7 cellular contexts compared by ENCODE assay signal in genomic region chr6:84587994-84588696, GRCh38.
A peak's percentile ranks its signal among the peaks of the same experiment; 100 is the strongest.
DNase-seq lines count a peak whose midpoint lies in the region; ATAC-seq and TF ChIP-seq lines count a peak whose summit lies in the region.
"Not testable (repeated sequence)": the region's sequence is repeated elsewhere in the genome, so short reads cannot be mapped to it uniquely, and the experiment has no call there.

No MANE protein-coding gene starts in this region.

- not testable (repeated sequence) for H3K27me3 Mint-ChIP-seq in T-cell; activated CD4-positive, alpha-beta T cell treated with anti-CD3 and anti-CD28 coated beads, Interleukin-2, amount 10 ng/mL, durations not matched to agents 24 days and 14 days; activated T-helper 2 cell treated with anti-CD3 and anti-CD28 coated beads, Interferon-gamma antibody, Interleukin-2, Interleukin-4, amounts not matched to agents 10 μg/mL and 5 μg/mL and 100 μg/mL, durations not matched to agents 14 hours and 24 hours and 36 hours (ENCODE audit: low read depth); nephron progenitor cell (ENCODE audit: low read depth, poor library complexity)
- peaks cover 14% of the 10 kb centered on the region for H3K27me3 Mint-ChIP-seq in dendritic cell treated with granulocyte-macrophage colony-stimulating factor and Interleukin-4, amounts not matched to agents 40 ng/mL and 50 ng/mL, for 4 days

- POLR2A ChIA-PET in T-cell (lab: Charles Lee), result not testable (repeated sequence)

- H3K4me3 Mint-ChIP-seq in T-cell, result peak overlapping the region; percentile 18 to 65 (median 31)
- peak overlapping the region; percentile 69 for H3K4me3 Mint-ChIP-seq in activated CD4-positive, alpha-beta T cell treated with anti-CD3 and anti-CD28 coated beads, Interleukin-2, amount 10 ng/mL, durations not matched to agents 24 days and 14 days
- H3K4me3 Mint-ChIP-seq in activated T-helper 2 cell treated with anti-CD3 and anti-CD28 coated beads, Interferon-gamma antibody, Interleukin-2, Interleukin-4, amounts not matched to agents 10 μg/mL and 5 μg/mL and 100 μg/mL, durations not matched to agents 14 hours and 24 hours and 36 hours (ENCODE audit: low read depth), result peak overlapping the region; percentile 61
- peak overlapping the region; percentile 7 for H3K4me3 Mint-ChIP-seq in dendritic cell treated with granulocyte-macrophage colony-stimulating factor and Interleukin-4, amounts not matched to agents 40 ng/mL and 50 ng/mL, for 4 days
- not testable (repeated sequence) for H3K4me3 Mint-ChIP-seq in nephron progenitor cell

- TF ChIP-seq CTCF in nephron progenitor cell (IDR thresholded peaks at IDR 0.05), result not testable (repeated sequence)

- ATAC-seq in T-cell (replicated peaks in 1 of 4), result not testable (repeated sequence)

- intact Hi-C loops in activated CD4-positive, alpha-beta T cell treated with anti-CD3 and anti-CD28 coated beads, Interleukin-2, amount 10 ng/mL, durations not matched to agents 24 days and 14 days (cut with micrococcal nuclease); activated T-helper 2 cell treated with anti-CD3 and anti-CD28 coated beads, Interferon-gamma antibody, Interleukin-2, Interleukin-4, amounts not matched to agents 10 μg/mL and 5 μg/mL and 100 μg/mL, durations not matched to agents 14 hours and 24 hours and 36 hours (cut with micrococcal nuclease); dendritic cell treated with granulocyte-macrophage colony-stimulating factor and Interleukin-4, amounts not matched to agents 40 ng/mL and 50 ng/mL, for 4 days (cut with micrococcal nuclease): not testable (repeated sequence)

- CTCF ChIA-PET in T-cell (lab: Charles Lee), result interaction anchor here in 1 of 2 donors (0.5 kb wide), 1 partner anchor 94 kb away, joined by 4 read pairs; no protein-coding TSS in a partner anchor

- H3K9me3 Mint-ChIP-seq in T-cell; activated CD4-positive, alpha-beta T cell treated with anti-CD3 and anti-CD28 coated beads, Interleukin-2, amount 10 ng/mL, durations not matched to agents 24 days and 14 days; activated T-helper 2 cell treated with anti-CD3 and anti-CD28 coated beads, Interferon-gamma antibody, Interleukin-2, Interleukin-4, amounts not matched to agents 10 μg/mL and 5 μg/mL and 100 μg/mL, durations not matched to agents 14 hours and 24 hours and 36 hours; dendritic cell treated with granulocyte-macrophage colony-stimulating factor and Interleukin-4, amounts not matched to agents 40 ng/mL and 50 ng/mL, for 4 days: not testable (repeated sequence)
- H3K9me3 Mint-ChIP-seq in nephron progenitor cell, result peaks cover 16% of the 10 kb centered on the region

- H3K27ac Mint-ChIP-seq in T-cell; activated CD4-positive, alpha-beta T cell treated with anti-CD3 and anti-CD28 coated beads, Interleukin-2, amount 10 ng/mL, durations not matched to agents 24 days and 14 days; activated T-helper 2 cell treated with anti-CD3 and anti-CD28 coated beads, Interferon-gamma antibody, Interleukin-2, Interleukin-4, amounts not matched to agents 10 μg/mL and 5 μg/mL and 100 μg/mL, durations not matched to agents 14 hours and 24 hours and 36 hours; dendritic cell treated with granulocyte-macrophage colony-stimulating factor and Interleukin-4, amounts not matched to agents 40 ng/mL and 50 ng/mL, for 4 days: not testable (repeated sequence)
- H3K27ac Mint-ChIP-seq in nephron progenitor cell, result peak overlapping the region; percentile 16

- peak; percentile 82 for DNase-seq in GDM1 (lab: John Stamatoyannopoulos, UW)
- DNase-seq in MV-4-11 (lab: John Stamatoyannopoulos, UW), result peak; percentile 74
- not testable (repeated sequence) for DNase-seq in T-cell; activated CD4-positive, alpha-beta T cell treated with anti-CD3 and anti-CD28 coated beads, Interleukin-2, amount 10 ng/mL, durations not matched to agents 24 days and 14 days; activated T-helper 2 cell treated with anti-CD3 and anti-CD28 coated beads, Interferon-gamma antibody, Interleukin-2, Interleukin-4, amounts not matched to agents 10 μg/mL and 5 μg/mL and 100 μg/mL, durations not matched to agents 14 hours and 24 hours and 36 hours (ENCODE audit: low spot score); nephron progenitor cell

- H3K4me1 Mint-ChIP-seq in T-cell; activated CD4-positive, alpha-beta T cell treated with anti-CD3 and anti-CD28 coated beads, Interleukin-2, amount 10 ng/mL, durations not matched to agents 24 days and 14 days; activated T-helper 2 cell treated with anti-CD3 and anti-CD28 coated beads, Interferon-gamma antibody, Interleukin-2, Interleukin-4, amounts not matched to agents 10 μg/mL and 5 μg/mL and 100 μg/mL, durations not matched to agents 14 hours and 24 hours and 36 hours (ENCODE audit: low read depth); dendritic cell treated with granulocyte-macrophage colony-stimulating factor and Interleukin-4, amounts not matched to agents 40 ng/mL and 50 ng/mL, for 4 days (ENCODE audit: low read depth); nephron progenitor cell: not testable (repeated sequence)

- H3K36me3 Mint-ChIP-seq in T-cell; activated CD4-positive, alpha-beta T cell treated with anti-CD3 and anti-CD28 coated beads, Interleukin-2, amount 10 ng/mL, durations not matched to agents 24 days and 14 days (ENCODE audit: low read depth); activated T-helper 2 cell treated with anti-CD3 and anti-CD28 coated beads, Interferon-gamma antibody, Interleukin-2, Interleukin-4, amounts not matched to agents 10 μg/mL and 5 μg/mL and 100 μg/mL, durations not matched to agents 14 hours and 24 hours and 36 hours (ENCODE audit: low read depth); dendritic cell treated with granulocyte-macrophage colony-stimulating factor and Interleukin-4, amounts not matched to agents 40 ng/mL and 50 ng/mL, for 4 days (ENCODE audit: low read depth); nephron progenitor cell (ENCODE audit: low read depth): not testable (repeated sequence)
